In the genomic region with DNA sequence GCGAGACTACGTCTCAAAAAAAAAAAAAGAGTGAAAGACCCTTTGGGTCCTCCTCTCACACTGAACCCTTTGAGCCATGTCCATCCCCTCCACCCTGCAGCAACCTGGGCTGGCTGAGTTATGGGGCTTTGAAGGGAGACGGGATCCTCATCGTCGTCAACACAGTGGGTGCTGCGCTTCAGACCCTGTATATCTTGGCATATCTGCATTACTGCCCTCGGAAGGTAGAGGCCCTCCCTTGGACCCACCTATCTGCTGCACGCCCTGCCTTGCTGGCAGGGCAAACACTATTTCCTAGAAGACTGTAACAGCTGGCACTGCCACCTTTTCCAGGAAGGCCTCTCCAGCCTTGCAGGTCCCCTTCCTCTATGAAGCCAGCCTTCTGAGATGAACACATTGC, we compare ENCODE assay signal across 8 cellular contexts. TPM values are rescaled to one million over a fixed set of nuclear protein-coding genes. Genes with fewer than 3 reads are reported as not detected.
DNase-seq lines count a peak whose midpoint lies in the region; ATAC-seq, FAIRE-seq and TF ChIP-seq lines count a peak whose summit lies in the region.

No MANE protein-coding gene starts in this region.

- H3K36me3 ChIP-seq in heart left ventricle, result peaks cover 0 to 45% (median 32%) of the 10 kb centered on the region in 9 donors
- H3K36me3 ChIP-seq in kidney (ENCODE audit: control insufficient read depth in 1 of 2, insufficient read depth in 2 of 2, low read length in 2 of 2), result peaks cover 17 to 21% of the 10 kb centered on the region in 2 donors
- no peaks in the 10 kb centered on the region for H3K36me3 ChIP-seq in testis (ENCODE audit: low read depth, missing control alignments)

- DNase-seq in heart left ventricle (no peak), cardiac septum (ENCODE audit: low spot score) (no peak), kidney (no peak), testis (no peak), SIG-M5 (lab: John Stamatoyannopoulos, UW) (no peak), islet precursor cell (no peak), NCI-H2227 treated with DMSO at 0.1 percent for 48 hours (lab: John Stamatoyannopoulos, UW) (no peak)
- DNase-seq in activated naive CD4-positive, alpha-beta T cell treated with anti-CD3 and anti-CD28 coated beads, Interleukin-2, amount 50 U/mL, for 72 hours (ENCODE audit: low spot score in 2 of 2), result no peak

- H3K4me3 ChIP-seq in heart left ventricle (peak overlapping the region in 11 of 12 donors; percentile 47 to 86 (median 60)), kidney (ENCODE audit: low read length in 2 of 2) (peak overlapping the region; percentile 25 to 89), testis (peak overlapping the region; percentile 68 to 82)

- H3K27me3 ChIP-seq in heart left ventricle (no peaks in the 10 kb centered on the region), testis (no peaks in the 10 kb centered on the region)

- H3K9me3 ChIP-seq in heart left ventricle (no peaks in the 10 kb centered on the region), kidney (ENCODE audit: control insufficient read depth in 1 of 2, low read length in 2 of 2) (no peaks in the 10 kb centered on the region), testis (no peaks in the 10 kb centered on the region)

- H3K4me1 ChIP-seq in heart left ventricle (peaks cover 16 to 75% (median 59%) of the 10 kb centered on the region in 12 donors), kidney (ENCODE audit: control insufficient read depth in 1 of 2, insufficient read depth in 1 of 2, low read depth in 1 of 2, low read length in 2 of 2) (peaks cover 14 to 32% of the 10 kb centered on the region in 2 donors), testis (peaks cover 25% of the 10 kb centered on the region)

- peaks cover 32 to 36% of the 10 kb centered on the region in 2 donors for H3K36me3 Mint-ChIP-seq in activated naive CD4-positive, alpha-beta T cell treated with anti-CD3 and anti-CD28 coated beads, Interleukin-2, amount 50 U/mL, for 72 hours

- no peak overlapping the region for H3K9ac ChIP-seq in kidney (ENCODE audit: low read length in 2 of 2)

- peak overlapping the region in 11 of 12 donors; percentile 90 to 99 (median 97) for H3K27ac ChIP-seq in heart left ventricle
- H3K27ac ChIP-seq in kidney (ENCODE audit: low read depth in 2 of 2, low read length in 2 of 2), result peak overlapping the region; percentile 7 to 65
- H3K27ac ChIP-seq in testis, result peak overlapping the region; percentile 4 to 95

- no peak for TF ChIP-seq CTCF in heart left ventricle (IDR thresholded peaks at IDR 0.05)
- TF ChIP-seq CTCF in kidney (IDR thresholded peaks at IDR 0.05; ENCODE audit: borderline replicate concordance, extremely low read depth, insufficient read depth), result no peak
- no peak for TF ChIP-seq CTCF in testis (IDR thresholded peaks at IDR 0.05)

- 30 to 37% (median 35%) methylated on average over 8 of the region's 8 CpGs for WGBS in heart left ventricle, 4 donors
- 13 to 32% methylated on average over 6 to 8 of the region's 8 CpGs for WGBS in testis, 2 donors

- peak overlapping the region; percentile 94 to 98 for H3K27ac Mint-ChIP-seq in activated naive CD4-positive, alpha-beta T cell treated with anti-CD3 and anti-CD28 coated beads, Interleukin-2, amount 50 U/mL, for 72 hours

- no peak for FAIRE-seq in kidney (lab: Jason Lieb, UNC)

- intact Hi-C loops in heart left ventricle (cut with DNase I), result loop anchor here in 2 of 10 donors (2.0 to 5.0 kb wide), 2 partner anchors 36 to 74 kb away; a partner anchor contains a TSS
- intact Hi-C loops in cardiac septum (cut with DNase I), result loop anchor here (5.0 kb wide), 1 partner anchor 84 kb away; a partner anchor contains a TSS
- intact Hi-C loops in kidney (cut with DNase I), result no loop called here
- intact Hi-C loops in testis (cut with DNase I; ENCODE audit: low total_unique reads), result no loop called here

- ATAC-seq in heart left ventricle, result no peak
- ATAC-seq in activated naive CD4-positive, alpha-beta T cell treated with anti-CD3 and anti-CD28 coated beads, Interleukin-2, amount 50 U/mL, for 72 hours, result no peak

- H3K9me3 Mint-ChIP-seq in activated naive CD4-positive, alpha-beta T cell treated with anti-CD3 and anti-CD28 coated beads, Interleukin-2, amount 50 U/mL, for 72 hours, result no peaks in the 10 kb centered on the region

- no peak for TF ChIP-seq POLR2A in heart left ventricle (IDR thresholded peaks at IDR 0.05)
- no peak for TF ChIP-seq POLR2A in testis (IDR thresholded peaks at IDR 0.05)

RNA-seq across cellular contexts. Expression of a gene that starts 1.1 kb away (rescaled TPM):
- total RNA-seq in heart left ventricle (10 to 100 TPM in 4 of 9 donors, 1 to 10 TPM in 5; 5.4 to 21.7 (median 9.7) TPM), cardiac septum (11.2 TPM), kidney (34.8 TPM), testis (10 to 100 TPM; 25.2 to 30.0 TPM)
- polyA plus RNA-seq in heart left ventricle (10 to 100 TPM; 15.7 to 36.0 TPM), kidney (ENCODE audit: insufficient read depth, low read depth, low replicate concordance) (61.8 TPM), testis (ENCODE audit: insufficient read depth, low read depth, low replicate concordance) (33.7 TPM)
- 10 to 100 TPM; 47.4 to 49.4 TPM for total RNA-seq in activated naive CD4-positive, alpha-beta T cell treated with anti-CD3 and anti-CD28 coated beads, Interleukin-2, amount 50 U/mL, for 72 hours

RNA-seq across cellular contexts. Expression of a gene that starts 3.6 kb away (rescaled TPM):
- 10 to 100 TPM; 46.1 to 70.7 (median 54.4) TPM for total RNA-seq in heart left ventricle
- polyA plus RNA-seq in heart left ventricle, result 100 to 1,000 TPM in 1 of 2 donors, 10 to 100 TPM in 1; 75.4 to 216 TPM
- 56.3 TPM for total RNA-seq in cardiac septum
- total RNA-seq in activated naive CD4-positive, alpha-beta T cell treated with anti-CD3 and anti-CD28 coated beads, Interleukin-2, amount 50 U/mL, for 72 hours, result 10 to 100 TPM; 26.4 to 40.8 TPM
- total RNA-seq in kidney, result 84.4 TPM
- polyA plus RNA-seq in kidney (ENCODE audit: insufficient read depth, low read depth, low replicate concordance), result 237 TPM
- 100 to 1,000 TPM in 1 of 2 donors, 10 to 100 TPM in 1; 69.9 to 104 TPM for total RNA-seq in testis
- polyA plus RNA-seq in testis (ENCODE audit: insufficient read depth, low read depth, low replicate concordance), result 77.7 TPM

RNA-seq across cellular contexts. Expression of a gene that starts 9.1 kb away (rescaled TPM):
- total RNA-seq in heart left ventricle (10 to 100 TPM; 22.8 to 51.8 (median 37.2) TPM), cardiac septum (30.2 TPM), kidney (133 TPM), testis (10 to 100 TPM; 13.1 to 14.5 TPM)
- polyA plus RNA-seq in heart left ventricle (100 to 1,000 TPM in 1 of 2 donors, 10 to 100 TPM in 1; 31.6 to 103 TPM), kidney (ENCODE audit: insufficient read depth, low read depth, low replicate concordance) (61.1 TPM), testis (ENCODE audit: insufficient read depth, low read depth, low replicate concordance) (13.0 TPM)
- total RNA-seq in activated naive CD4-positive, alpha-beta T cell treated with anti-CD3 and anti-CD28 coated beads, Interleukin-2, amount 50 U/mL, for 72 hours, result 1 to 10 TPM in 1 of 2 donors, under 1 TPM in 1; 0.68 to 1.6 TPM

RNA-seq across cellular contexts. Expression of a gene that starts 36.4 kb away (rescaled TPM):
- total RNA-seq in heart left ventricle (100 to 1,000 TPM; 106 to 199 (median 123) TPM), cardiac septum (112 TPM), kidney (198 TPM), testis (100 to 1,000 TPM; 242 to 255 TPM)
- polyA plus RNA-seq in heart left ventricle (100 to 1,000 TPM; 220 to 283 TPM), kidney (ENCODE audit: insufficient read depth, low read depth, low replicate concordance) (351 TPM), testis (ENCODE audit: insufficient read depth, low read depth, low replicate concordance) (397 TPM)
- 100 to 1,000 TPM; 106 to 162 TPM for total RNA-seq in activated naive CD4-positive, alpha-beta T cell treated with anti-CD3 and anti-CD28 coated beads, Interleukin-2, amount 50 U/mL, for 72 hours

RNA-seq across cellular contexts. Expression of a gene that starts 36.9 kb away (rescaled TPM):
- under 1 TPM in 5 of 9 donors, not detected in 4; 0.08 to 0.41 (median 0.12) TPM for total RNA-seq in heart left ventricle
- polyA plus RNA-seq in heart left ventricle, result under 1 TPM in 1 of 2 donors, not detected in 1; 0.04 TPM
- not detected for total RNA-seq in cardiac septum
- 10 to 100 TPM in 1 of 2 donors, 1 to 10 TPM in 1; 6.8 to 15.2 TPM for total RNA-seq in activated naive CD4-positive, alpha-beta T cell treated with anti-CD3 and anti-CD28 coated beads, Interleukin-2, amount 50 U/mL, for 72 hours
- 2.1 TPM for total RNA-seq in kidney
- 0.28 TPM for polyA plus RNA-seq in kidney (ENCODE audit: insufficient read depth, low read depth, low replicate concordance)
- 1 to 10 TPM; 3.7 to 3.9 TPM for total RNA-seq in testis
- 4.0 TPM for polyA plus RNA-seq in testis (ENCODE audit: insufficient read depth, low read depth, low replicate concordance)

Comparison
In these comparisons a context has a peak if more than half of its experiments do, and no peak if none do; other contexts are left out.
1. H3K27ac ChIP-seq: peak in every context shown above with its lines; median percentile 97 in heart left ventricle; 50 in testis; 36 in kidney.
2. RNA of a gene that starts 9.1 kb away (total RNA-seq): 133 TPM in kidney (single experiment), 22.8 to 51.8 TPM in heart left ventricle, 30.2 TPM in cardiac septum (single experiment) and 13.1 to 14.5 TPM in testis; 0.68 to 1.6 TPM in activated naive CD4-positive, alpha-beta T cell treated with anti-CD3 and anti-CD28 coated beads, Interleukin-2, amount 50 U/mL, for 72 hours; every median in the first group is over 4 times any median in the second.
3. Peak in every context shown above with its lines, with median percentiles within 50 percentile points of each other: H3K4me3 ChIP-seq.